ENCODE assay signal across 28 cellular contexts in the genomic region with DNA sequence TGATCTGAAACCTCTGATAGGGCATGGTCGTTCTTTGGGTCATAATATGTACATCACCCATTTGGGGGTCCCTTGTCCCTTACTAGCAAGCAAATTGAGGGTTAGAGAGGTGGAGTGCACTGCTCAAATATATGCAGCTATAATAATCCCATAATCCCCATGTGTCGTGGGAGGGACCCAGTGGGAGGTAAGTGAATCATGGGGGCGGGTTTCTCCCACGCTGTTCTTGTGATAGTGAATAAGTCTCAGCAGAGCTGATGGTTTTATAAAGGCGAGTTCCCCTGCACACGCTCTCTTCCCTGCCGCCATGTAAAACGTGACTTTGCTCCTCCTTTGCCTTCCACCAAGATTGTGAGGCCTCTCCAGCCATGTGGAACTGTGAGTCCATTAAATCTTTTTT.
"Had no signal": no experiment of that assay in that cellular context is flagged by ENCODE, and none has a peak within 500 bp of the region (broad histone marks: within the 10 kb centered on the region; RNA-seq: fewer than 3 reads in every experiment).

No MANE protein-coding gene starts in this region.

- H3K4me3 ChIP-seq: left lung, lung, neural progenitor cell, ovary, right atrium auricular region, right lobe of liver, smooth muscle cell, tibial nerve, vagina had no signal

- DNase-seq: hypothalamus; immature natural killer cell; kidney; left colon; left lung; mesendoderm; naive B cell; natural killer cell; nephron progenitor cell; occipital lobe; ovary; right lobe of liver; stimulated activated CD4-positive, alpha-beta T cell treated with anti-CD3 and anti-CD28 coated beads, Interleukin-1b, Interleukin-23, amount 100 ng/mL, for 48 hours; stimulated activated CD4-positive, alpha-beta T cell treated with anti-CD3 and anti-CD28 coated beads, Interleukin-2, amount 100 ng/mL, for 48 hours; stimulated activated CD4-positive, alpha-beta T cell treated with anti-CD3 and anti-CD28 coated beads, Interleukin-4, amount 100 ng/mL, for 4 hours; stimulated activated CD8-positive, alpha-beta memory T cell treated with anti-CD3 and anti-CD28 coated beads, Interleukin-4, amount 100 ng/mL, for 48 hours; stimulated activated naive CD4-positive, alpha-beta T cell treated with Interleukin-2 at 50 U/mL for 16 hours; stimulated activated naive CD8-positive, alpha-beta T cell treated with anti-CD3 and anti-CD28 coated beads, Interleukin-15, amount 100 ng/mL, for 72 hours; substantia nigra had no signal

- H3K27ac ChIP-seq: left lung, neural progenitor cell, neutrophil, ovary, right atrium auricular region, right lobe of liver, tibial nerve, vagina had no signal

- H3K9me3 ChIP-seq: left lung, neutrophil, ovary, right atrium auricular region, right lobe of liver, tibial nerve, vagina had no signal

- H3K36me3 ChIP-seq: left lung, neural progenitor cell, neutrophil, ovary, right atrium auricular region, right lobe of liver, tibial nerve, vagina had no signal

- H3K4me1 ChIP-seq: left lung, neural progenitor cell, right atrium auricular region, tibial nerve, vagina had no signal

- ATAC-seq: left colon; left lung; natural killer cell; right lobe of liver; stimulated activated memory B cell treated with anti-CD40 and anti-IgM and Interleukin-4, amounts not matched to agents 10 μg/mL and 1 μg/mL and 100 μg/mL, for 72 hours; stimulated activated naive CD8-positive, alpha-beta T cell treated with anti-CD3 and anti-CD28 coated beads, Interleukin-15, amount 100 ng/mL, for 72 hours had no signal

- H3K27me3 ChIP-seq: left lung, neural progenitor cell, neutrophil, ovary, right atrium auricular region, right lobe of liver, tibial nerve, vagina had no signal

- FAIRE-seq: islet of Langerhans, kidney had no signal
